1 cellular context compared by ENCODE assay signal in genomic region chr12:49566361-49566760, GRCh38.
TF ChIP-seq lines count a peak whose summit lies in the region.

No MANE protein-coding gene starts in this region.

TF ChIP-seq in HCT116, 20 proteins besides CTCF, POLR2A, EP300 and RAD21:
- TF ChIP-seq ZBTB33 (IDR thresholded peaks at IDR 0.05; ENCODE audit: extremely low read depth, insufficient replicate concordance, low read length), result no peak
TF ChIP-seq in HCT116: peak in this region for 0.
